ENCODE assay signal across 9 cellular contexts in the genomic region with DNA sequence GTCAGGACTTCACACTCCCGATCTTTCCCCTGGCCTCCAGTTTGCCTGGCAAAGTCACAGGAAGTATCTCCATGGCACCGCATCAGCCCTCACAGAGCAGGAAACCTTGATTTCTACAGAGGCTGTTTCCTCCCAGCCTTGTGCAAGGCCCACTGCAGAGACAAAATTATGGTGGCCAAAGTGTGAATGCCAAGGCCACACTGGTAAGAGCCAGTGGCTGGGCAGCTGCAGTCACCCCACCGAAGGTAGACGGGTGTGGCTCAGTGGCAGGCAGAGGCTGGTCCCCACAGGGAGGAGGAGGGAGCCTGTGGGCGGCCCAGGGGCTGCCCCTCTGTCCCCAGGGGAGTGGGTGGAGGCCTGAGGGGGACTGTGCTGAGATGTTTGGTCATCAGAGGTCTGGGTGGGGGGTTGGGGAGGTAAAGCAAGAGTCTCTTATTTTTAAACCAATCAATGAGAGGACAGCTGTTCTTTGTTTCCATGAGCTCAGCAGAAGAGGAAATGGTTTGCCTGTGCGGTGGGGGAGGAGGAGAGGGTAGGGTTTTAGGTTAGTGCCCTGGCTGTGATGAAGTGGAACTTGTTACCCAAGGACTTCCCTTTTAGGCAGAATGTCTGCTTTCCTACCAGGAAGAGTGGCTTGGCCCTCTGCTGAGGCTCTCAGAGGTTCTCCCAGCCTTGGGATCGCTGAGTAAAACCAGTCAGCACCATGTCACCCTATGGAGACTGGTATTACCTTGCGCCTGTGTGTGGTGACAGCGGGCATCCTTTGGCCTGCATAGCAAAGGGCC. TPM values are rescaled to one million over a fixed set of nuclear protein-coding genes. Genes with fewer than 3 reads are reported as not detected.
A peak's percentile ranks its signal among the peaks of the same experiment; 100 is the strongest.
DNase-seq lines count a peak whose midpoint lies in the region; ATAC-seq and TF ChIP-seq lines count a peak whose summit lies in the region.
"Had no signal": no experiment of that assay in that cellular context is flagged by ENCODE, and none has a peak within 500 bp of the region (broad histone marks: within the 10 kb centered on the region; RNA-seq: fewer than 3 reads in every experiment).

No MANE protein-coding gene starts in this region.

- DNase-seq in H9 (no peak), NCI-H1417 (lab: John Stamatoyannopoulos, UW) (peak; percentile 31 to 62 (median 61)), endothelial cell (ENCODE audit: low spot score) (peak; percentile 46), osteocyte (ENCODE audit: extremely low spot score, unreplicated experiment) (no peak), upper lobe of right lung (peak; percentile 88), NCI-H2081 treated with DMSO at 0.1 percent for 48 hours (lab: John Stamatoyannopoulos, UW) (no peak)
- DNase-seq in activated CD4-positive, alpha-beta T cell treated with anti-CD3 and anti-CD28 coated beads, Interleukin-2, amount 10 ng/mL, durations not matched to agents 24 days and 14 days, result peak; percentile 95

- H3K36me3 ChIP-seq in upper lobe of right lung, result no peaks in the 10 kb centered on the region

- H2BK20ac ChIP-seq in H9 (ENCODE audit: low read depth, low read length, poor library complexity, severe bottlenecking), result no peak overlapping the region

- H3K27ac Mint-ChIP-seq in H9 (no peak overlapping the region), endothelial cell (ENCODE audit: unreplicated experiment) (peak overlapping the region; percentile 96), osteocyte (ENCODE audit: unreplicated experiment) (peak overlapping the region; percentile 65)
- peak overlapping the region; percentile 97 for H3K27ac Mint-ChIP-seq in activated CD4-positive, alpha-beta T cell treated with anti-CD3 and anti-CD28 coated beads, Interleukin-2, amount 10 ng/mL, durations not matched to agents 24 days and 14 days

- no peak overlapping the region for H3K4me3 ChIP-seq in upper lobe of right lung

- H3K4me1 Mint-ChIP-seq in H9 (peaks cover 44 to 60% of the 10 kb centered on the region in 2 experiments), endothelial cell (ENCODE audit: unreplicated experiment) (peaks cover 65% of the 10 kb centered on the region), osteocyte (ENCODE audit: unreplicated experiment) (peaks cover 44% of the 10 kb centered on the region)
- peaks cover 69% of the 10 kb centered on the region for H3K4me1 Mint-ChIP-seq in activated CD4-positive, alpha-beta T cell treated with anti-CD3 and anti-CD28 coated beads, Interleukin-2, amount 10 ng/mL, durations not matched to agents 24 days and 14 days

- H4K5ac ChIP-seq in H9 (ENCODE audit: insufficient read length, low read depth, low read length), result no peak overlapping the region

- peaks cover 86% of the 10 kb centered on the region for H3K27me3 Mint-ChIP-seq in H9 (ENCODE audit: low read depth)
- H3K27me3 Mint-ChIP-seq in activated CD4-positive, alpha-beta T cell treated with anti-CD3 and anti-CD28 coated beads, Interleukin-2, amount 10 ng/mL, durations not matched to agents 24 days and 14 days, result peaks cover 2% of the 10 kb centered on the region
- peaks cover 25% of the 10 kb centered on the region for H3K27me3 Mint-ChIP-seq in endothelial cell (ENCODE audit: unreplicated experiment)
- H3K27me3 Mint-ChIP-seq in osteocyte (ENCODE audit: unreplicated experiment), result no peaks in the 10 kb centered on the region

- H2BK120ac ChIP-seq in H9 (ENCODE audit: low read depth, low read length, poor library complexity, severe bottlenecking), result no peak overlapping the region

- H3K27me3 ChIP-seq in H9 (ENCODE audit: insufficient read depth, low read length) (peaks cover 7% of the 10 kb centered on the region; the same call in 1 of the 2 replicates), upper lobe of right lung (no peaks in the 10 kb centered on the region)

- H3K9ac ChIP-seq in H9 (ENCODE audit: extremely low read depth, insufficient read length, low read length), result no peak overlapping the region

- no peaks in the 10 kb centered on the region for H3K79me2 ChIP-seq in H9 (ENCODE audit: insufficient read depth, low read length)

- no peak overlapping the region for H3K27ac ChIP-seq in H9 (ENCODE audit: insufficient read length, low read depth, low read length)
- peak overlapping the region; percentile 90 for H3K27ac ChIP-seq in upper lobe of right lung

- no peak overlapping the region for H2AFZ ChIP-seq in H9 (ENCODE audit: low read length)

- H2BK5ac ChIP-seq in H9 (ENCODE audit: insufficient read length, low read length), result no peak overlapping the region

- ATAC-seq in GM18498 (IDR thresholded peaks at IDR 0.05; ENCODE audit: unreplicated experiment), result peak; percentile 57
- ATAC-seq in upper lobe of right lung, result peak; percentile 66

- H3K18ac ChIP-seq in H9 (ENCODE audit: insufficient read length, low read depth, low read length), result peak overlapping the region; percentile 78

- peaks cover 2% of the 10 kb centered on the region for H3K23me2 ChIP-seq in H9 (ENCODE audit: insufficient read length, low read depth, low read length, poor library complexity, severe bottlenecking)

- H4K20me1 ChIP-seq in H9 (ENCODE audit: control insufficient read depth, insufficient read depth, insufficient read length), result no peaks in the 10 kb centered on the region

- H3K36me3 Mint-ChIP-seq in H9 (ENCODE audit: insufficient read depth in 1 of 3, low read depth in 3 of 3) (no peaks in the 10 kb centered on the region), endothelial cell (ENCODE audit: low read depth, unreplicated experiment) (no peaks in the 10 kb centered on the region), osteocyte (ENCODE audit: unreplicated experiment) (no peaks in the 10 kb centered on the region)
- H3K36me3 Mint-ChIP-seq in activated CD4-positive, alpha-beta T cell treated with anti-CD3 and anti-CD28 coated beads, Interleukin-2, amount 10 ng/mL, durations not matched to agents 24 days and 14 days (ENCODE audit: low read depth), result peaks cover 2% of the 10 kb centered on the region

- no peak overlapping the region for H3K4me2 ChIP-seq in H9 (ENCODE audit: insufficient read depth, insufficient read length, low read length)

- no peak overlapping the region for H4K91ac ChIP-seq in H9 (ENCODE audit: insufficient read length, low read depth, low read length)

- H3K4me3 Mint-ChIP-seq in H9 (no peak overlapping the region; a peak in 1 of 5 replicates), endothelial cell (ENCODE audit: unreplicated experiment) (peak overlapping the region; percentile 52), osteocyte (ENCODE audit: unreplicated experiment) (no peak overlapping the region)
- peak overlapping the region; percentile 82 for H3K4me3 Mint-ChIP-seq in activated CD4-positive, alpha-beta T cell treated with anti-CD3 and anti-CD28 coated beads, Interleukin-2, amount 10 ng/mL, durations not matched to agents 24 days and 14 days

- no peak overlapping the region for H2BK15ac ChIP-seq in H9 (ENCODE audit: low read depth, low read length)

- H3T11ph ChIP-seq in H9 (ENCODE audit: low read length), result no peak overlapping the region

- TF ChIP-seq CTCF in H9 (conservative IDR thresholded peaks at IDR 0.05) (no peak), endothelial cell (IDR thresholded peaks at IDR 0.05; ENCODE audit: unreplicated experiment) (no peak), osteocyte (IDR thresholded peaks at IDR 0.05) (no peak), upper lobe of right lung (IDR thresholded peaks at IDR 0.05) (no peak)

- peak overlapping the region; percentile 22 for H4K8ac ChIP-seq in H9 (replicated peaks; ENCODE audit: insufficient read length, low read depth, low read length)

- H2AK5ac ChIP-seq in H9 (ENCODE audit: insufficient read length, low read length), result no peak overlapping the region

- no peak overlapping the region for H3K56ac ChIP-seq in H9 (ENCODE audit: insufficient read length, low read depth, low read length)

- intact Hi-C loops in activated CD4-positive, alpha-beta T cell treated with anti-CD3 and anti-CD28 coated beads, Interleukin-2, amount 10 ng/mL, durations not matched to agents 24 days and 14 days (cut with micrococcal nuclease), result loop anchor here (1.0 to 5.0 kb wide), 2 partner anchors 10 to 340 kb away; a partner anchor contains a TSS
- intact Hi-C loops in upper lobe of right lung (cut with DNase I), result no loop called here

- H3K9me3 ChIP-seq in H9 (ENCODE audit: control insufficient read depth, low read depth, low read length), result no peaks in the 10 kb centered on the region
- H3K9me3 ChIP-seq in upper lobe of right lung, result no peaks in the 10 kb centered on the region

- peak overlapping the region; percentile 26 for H2BK12ac ChIP-seq in H9 (ENCODE audit: insufficient read length, low read depth, low read length)

- no peak overlapping the region for H3K4ac ChIP-seq in H9 (ENCODE audit: low read depth, low read length)

- no peaks in the 10 kb centered on the region for H3K79me1 ChIP-seq in H9 (ENCODE audit: insufficient read depth, low read depth, low read length, poor library complexity, severe bottlenecking)

- peak overlapping the region; percentile 68 for H3K14ac ChIP-seq in H9 (ENCODE audit: insufficient read depth, low read length)

- peaks cover 10% of the 10 kb centered on the region; the same call in 1 of the 2 replicates for H3K4me1 ChIP-seq in H9 (ENCODE audit: insufficient read depth, low read length)
- peaks cover 54% of the 10 kb centered on the region for H3K4me1 ChIP-seq in upper lobe of right lung

- H3K9me3 Mint-ChIP-seq in H9 (no peaks in the 10 kb centered on the region; a peak in 1 of 5 replicates), endothelial cell (ENCODE audit: unreplicated experiment) (no peaks in the 10 kb centered on the region), osteocyte (ENCODE audit: unreplicated experiment) (no peaks in the 10 kb centered on the region)
- H3K9me3 Mint-ChIP-seq in activated CD4-positive, alpha-beta T cell treated with anti-CD3 and anti-CD28 coated beads, Interleukin-2, amount 10 ng/mL, durations not matched to agents 24 days and 14 days, result no peaks in the 10 kb centered on the region

- no peak overlapping the region for H3K23ac ChIP-seq in H9 (ENCODE audit: insufficient read length, low read depth, low read length)

- no CpG with 5 or more reads among the region's 9 CpGs for WGBS in H9 (ENCODE audit: extremely low coverage, insufficient read length, low lambda C conversion rate)

RNA-seq across cellular contexts. Expression of a gene that starts 18.0 kb away (rescaled TPM):
- total RNA-seq in H9 (2021), result 2.9 and 4.1 TPM in 2 replicates
- total RNA-seq in activated CD4-positive, alpha-beta T cell treated with anti-CD3 and anti-CD28 coated beads, Interleukin-2, amount 10 ng/mL, durations not matched to agents 24 days and 14 days, result 106 and 108 TPM in 2 replicates
- total RNA-seq in endothelial cell (ENCODE audit: unreplicated experiment), result 80.0 TPM
- 31.2 and 33.7 TPM in 2 replicates for total RNA-seq in osteocyte
- total RNA-seq in upper lobe of right lung, result 95.3 TPM

RNA-seq across cellular contexts. Expression of a gene that starts 57.8 kb away (rescaled TPM):
- total RNA-seq in H9 (2021), result not detected in 2 replicates
- total RNA-seq in activated CD4-positive, alpha-beta T cell treated with anti-CD3 and anti-CD28 coated beads, Interleukin-2, amount 10 ng/mL, durations not matched to agents 24 days and 14 days, result 0.21 and 0.70 TPM in 2 replicates
- total RNA-seq in endothelial cell (ENCODE audit: unreplicated experiment), result not detected
- total RNA-seq in osteocyte, result not detected in 2 replicates
- 751 TPM for total RNA-seq in upper lobe of right lung
- total RNA-seq: SK-MEL-5 had no signal

Comparison
In these comparisons a context has a peak if more than half of its experiments do, and no peak if none do; other contexts are left out.
1. DNase-seq: peak in NCI-H1417 (3 of 3), activated CD4-positive, alpha-beta T cell treated with anti-CD3 and anti-CD28 coated beads, Interleukin-2, amount 10 ng/mL, durations not matched to agents 24 days and 14 days (single experiment), endothelial cell (single experiment) and upper lobe of right lung (single experiment); none in H9 (single experiment), osteocyte (single experiment) and NCI-H2081 treated with DMSO at 0.1 percent for 48 hours (single experiment).
2. H3K27ac Mint-ChIP-seq: peak in activated CD4-positive, alpha-beta T cell treated with anti-CD3 and anti-CD28 coated beads, Interleukin-2, amount 10 ng/mL, durations not matched to agents 24 days and 14 days (single experiment), endothelial cell (single experiment) and osteocyte (single experiment); none in H9 (0 of 3).
3. H3K4me3 Mint-ChIP-seq: peak in activated CD4-positive, alpha-beta T cell treated with anti-CD3 and anti-CD28 coated beads, Interleukin-2, amount 10 ng/mL, durations not matched to agents 24 days and 14 days (single experiment) and endothelial cell (single experiment); none in H9 (0 of 2) and osteocyte (single experiment).
4. RNA of a gene that starts 57.8 kb away (total RNA-seq): 751 TPM in upper lobe of right lung (single experiment); 0.21 to 0.70 TPM in activated CD4-positive, alpha-beta T cell treated with anti-CD3 and anti-CD28 coated beads, Interleukin-2, amount 10 ng/mL, durations not matched to agents 24 days and 14 days, not detected in endothelial cell (single experiment), not detected in H9 and not detected in osteocyte; every median in the first group is over 100 times any median in the second.